Comparison of ENCODE assay signal across 18 cellular contexts in the genomic region with DNA sequence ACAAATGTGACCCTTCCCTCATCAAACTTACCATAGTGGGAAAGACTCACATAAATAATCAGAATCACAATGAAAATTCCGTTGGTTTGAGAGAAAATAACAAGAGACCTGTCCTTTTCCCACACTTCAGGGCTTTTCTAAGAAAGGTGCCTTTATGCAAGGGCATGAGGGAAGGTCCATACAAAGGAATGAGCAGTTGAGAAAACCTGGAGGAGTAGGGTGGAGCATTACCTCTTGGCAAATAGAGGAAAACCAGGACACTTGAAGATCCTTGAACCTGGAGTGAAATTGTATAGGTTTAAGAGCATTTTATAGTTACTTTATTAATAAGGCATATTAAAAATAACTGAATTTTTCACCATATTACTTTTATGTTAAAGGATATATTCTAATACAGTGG. TPM values are rescaled to one million over a fixed set of nuclear protein-coding genes. Genes with fewer than 3 reads are reported as not detected.
A peak's percentile ranks its signal among the peaks of the same experiment; 100 is the strongest.
DNase-seq lines count a peak whose midpoint lies in the region; ATAC-seq and TF ChIP-seq lines count a peak whose summit lies in the region.
"Had no signal": no experiment of that assay in that cellular context is flagged by ENCODE, and none has a peak within 500 bp of the region (broad histone marks: within the 10 kb centered on the region; RNA-seq: fewer than 3 reads in every experiment).

No MANE protein-coding gene starts in this region.

- no peak for TF ChIP-seq CTCF in adrenal gland (IDR thresholded peaks at IDR 0.05)
- TF ChIP-seq CTCF in upper lobe of right lung (IDR thresholded peaks at IDR 0.05) = no peak

- H3K36me3 ChIP-seq in H7 (replicated peaks; ENCODE audit: control insufficient read depth, insufficient read depth, low read length) (peaks cover 3% of the 10 kb centered on the region; the same call in 1 of the 2 replicates), endocrine pancreas (ENCODE audit: control insufficient read depth, insufficient read depth, low read length) (no peaks in the 10 kb centered on the region), skeletal muscle tissue (ENCODE audit: control insufficient read depth in 3 of 3, insufficient read depth in 3 of 3, low read length in 3 of 3) (peaks cover 13 to 27% (median 17%) of the 10 kb centered on the region in 3 donors), adrenal gland (replicated peaks in 1 of 2) (peaks cover 3 to 46% of the 10 kb centered on the region in 2 donors), upper lobe of right lung (peaks cover 68% of the 10 kb centered on the region)

- H3K9me3 ChIP-seq in endocrine pancreas (ENCODE audit: control insufficient read depth, low read length) (no peaks in the 10 kb centered on the region), skeletal muscle tissue (ENCODE audit: control insufficient read depth in 3 of 3, low read length in 3 of 3) (no peaks in the 10 kb centered on the region), adrenal gland (replicated peaks in 1 of 3) (no peaks in the 10 kb centered on the region), upper lobe of right lung (no peaks in the 10 kb centered on the region)
- H3K9me3 ChIP-seq: BLaER1, MG63 had no signal

- 64 to 90% (median 76%) methylated on average over 1 of the region's 1 CpG for WGBS in adrenal gland, 4 donors

- ATAC-seq in upper lobe of right lung = no peak
- ATAC-seq: CD8-positive, alpha-beta T cell had no signal

- intact Hi-C loops in adrenal gland (cut with DNase I) (no loop called here), upper lobe of right lung (cut with DNase I) (no loop called here)

- no peaks in the 10 kb centered on the region for H3K27me3 ChIP-seq in H7 (ENCODE audit: control insufficient read depth, insufficient read depth, low read length)
- H3K27me3 ChIP-seq in endocrine pancreas (ENCODE audit: control insufficient read depth, insufficient read depth, low read length) = no peaks in the 10 kb centered on the region
- H3K27me3 ChIP-seq in skeletal muscle tissue (ENCODE audit: control insufficient read depth in 3 of 3, insufficient read depth in 3 of 3, low read length in 3 of 3) = no peaks in the 10 kb centered on the region
- no peaks in the 10 kb centered on the region for H3K27me3 ChIP-seq in adrenal gland
- no peaks in the 10 kb centered on the region for H3K27me3 ChIP-seq in upper lobe of right lung
- H3K27me3 ChIP-seq: BLaER1, MG63 had no signal

- H3K4me1 ChIP-seq in endocrine pancreas (ENCODE audit: control insufficient read depth, insufficient read depth, low read length) = no peaks in the 10 kb centered on the region
- H3K4me1 ChIP-seq in skeletal muscle tissue (ENCODE audit: control insufficient read depth in 3 of 3, insufficient read depth in 3 of 3, low read length in 3 of 3) = peaks cover 0 to 8% (median 5%) of the 10 kb centered on the region in 3 donors
- no peaks in the 10 kb centered on the region for H3K4me1 ChIP-seq in adrenal gland (replicated peaks in 1 of 2)
- no peaks in the 10 kb centered on the region for H3K4me1 ChIP-seq in upper lobe of right lung
- H3K4me1 ChIP-seq: BLaER1 had no signal

- H3K9ac ChIP-seq in endocrine pancreas (ENCODE audit: control insufficient read depth, insufficient read depth, low read length) = peak overlapping the region; percentile 41
- H3K9ac ChIP-seq in skeletal muscle tissue (ENCODE audit: low read depth in 1 of 3, low read length in 3 of 3) = no peak overlapping the region
- H3K9ac ChIP-seq: BLaER1 had no signal

- no peak overlapping the region for H3K4me3 ChIP-seq in H7 (ENCODE audit: insufficient read depth, low read depth, low read length)
- H3K4me3 ChIP-seq in endocrine pancreas (ENCODE audit: control insufficient read depth, insufficient read depth, low read length) = no peak overlapping the region
- no peak overlapping the region for H3K4me3 ChIP-seq in skeletal muscle tissue (ENCODE audit: low read length in 3 of 3)
- no peak overlapping the region for H3K4me3 ChIP-seq in adrenal gland
- H3K4me3 ChIP-seq in upper lobe of right lung = no peak overlapping the region
- H3K4me3 ChIP-seq: BLaER1, MG63 had no signal

- peak overlapping the region; percentile 58 for H3K27ac ChIP-seq in skeletal muscle tissue (ENCODE audit: low read depth, low read length)
- no peak overlapping the region for H3K27ac ChIP-seq in adrenal gland
- H3K27ac ChIP-seq in upper lobe of right lung = no peak overlapping the region
- H3K27ac ChIP-seq: BLaER1 had no signal

- no peak for TF ChIP-seq POLR2A in adrenal gland (IDR thresholded peaks at IDR 0.05)

- DNase-seq in H7 (peak; percentile 25), iPS-NIHi7 (ENCODE audit: extremely low spot score) (peak; percentile 10), NCI-H345 treated with DMSO at 0.1 percent for 48 hours (lab: John Stamatoyannopoulos, UW; ENCODE audit: unreplicated experiment) (no peak), adrenal gland (no peak), upper lobe of right lung (no peak)
- DNase-seq: CD8-positive, alpha-beta T cell; DMS79 treated with DMSO at 0.1 percent for 48 hours; GOT3; Karpas-422; NCI-H1092; NCI-H146; NCI-H2081; NCI-H510A treated with DMSO at 0.1 percent for 48 hours; NCI-H82 had no signal

RNA-seq across cellular contexts. Expression of gene UBR2, which starts 54.3 kb away (rescaled TPM):
- total RNA-seq in H7 (2014; rRNA removed; shearing (Covaris generic)) = 13.1 and 18.7 TPM in 2 replicates
- total RNA-seq in skeletal muscle tissue (24.0 TPM), adrenal gland (10 to 100 TPM; 23.4 to 46.9 (median 33.9) TPM), upper lobe of right lung (36.6 TPM)
- 10 to 100 TPM; 11.4 to 21.4 (median 15.2) TPM for polyA plus RNA-seq in adrenal gland

Comparison
In these comparisons a context has a peak if more than half of its experiments do, and no peak if none do; other contexts are left out.
1. DNase-seq: peak in H7 (single experiment) and iPS-NIHi7 (single experiment); none in NCI-H345 treated with DMSO at 0.1 percent for 48 hours (single experiment), adrenal gland (0 of 7) and upper lobe of right lung (single experiment).